ENCODE assay signal across 8 cellular contexts in genomic region chr4:149980941-149981340, GRCh38.
A peak's percentile ranks its signal among the peaks of the same experiment; 100 is the strongest.
DNase-seq lines count a peak whose midpoint lies in the region; ATAC-seq and TF ChIP-seq lines count a peak whose summit lies in the region.

No MANE protein-coding gene starts in this region.

- no peaks in the 10 kb centered on the region for H3K9me2 ChIP-seq in PC-9 (ENCODE audit: insufficient read depth)

- H3K9me3 Mint-ChIP-seq in Caco-2 (ENCODE audit: unreplicated experiment) = no peaks in the 10 kb centered on the region

- no peaks in the 10 kb centered on the region for H3K36me3 ChIP-seq in Caco-2 (ENCODE audit: control insufficient read depth, insufficient read depth, low read length)
- H3K36me3 ChIP-seq in PC-9 (ENCODE audit: low read depth) = no peaks in the 10 kb centered on the region
- no peaks in the 10 kb centered on the region for H3K36me3 ChIP-seq in right atrium auricular region

- peaks cover 7% of the 10 kb centered on the region for H3K27me3 Mint-ChIP-seq in Caco-2 (ENCODE audit: insufficient read depth, unreplicated experiment)

- H3K4me3 ChIP-seq in Caco-2 (ENCODE audit: low read depth, low read length) = no peak overlapping the region
- H3K4me3 ChIP-seq in PC-9 = no peak overlapping the region
- no peak overlapping the region for H3K4me3 ChIP-seq in right atrium auricular region

- intact Hi-C loops in Caco-2 (cut with micrococcal nuclease; ENCODE audit: unreplicated experiment) = loop anchor here (1.0 to 2.0 kb wide), 3 partner anchors 228 to 262 kb away; no protein-coding TSS in a partner anchor
- intact Hi-C loops in PC-9 (cut with micrococcal nuclease; ENCODE audit: unreplicated experiment) = loop anchor here (1.0 to 5.0 kb wide), 2 partner anchors 262 to 886 kb away; no protein-coding TSS in a partner anchor
- intact Hi-C loops in sciatic nerve (cut with DNase I) = no loop called here

- no peak overlapping the region for H3K4me2 ChIP-seq in PC-9

- no peaks in the 10 kb centered on the region for H3K79me2 ChIP-seq in PC-9 (ENCODE audit: low read depth)

- H3K9me3 ChIP-seq in Caco-2 = no peaks in the 10 kb centered on the region
- H3K9me3 ChIP-seq in PC-9 (ENCODE audit: insufficient read depth, low read depth) = no peaks in the 10 kb centered on the region
- no peaks in the 10 kb centered on the region for H3K9me3 ChIP-seq in right atrium auricular region

- BruUV-seq in Caco-2 (replicated peaks; lab: Mats Ljungman, UMichigan) (no TSS peak), PC-9 (replicated peaks; lab: Mats Ljungman, UMichigan) (no TSS peak)

- DNase-seq in Caco-2 (peak; percentile 35 to 50), PC-9 (peak; percentile 40 to 41), right atrium auricular region (ENCODE audit: low spot score) (no peak), sciatic nerve (ENCODE audit: low spot score) (peak; percentile 68)
- DNase-seq in activated naive CD4-positive, alpha-beta T cell treated with anti-CD3 and anti-CD28 coated beads, Interleukin-2, amount 50 U/mL, for 16 hours = peak; percentile 43

- no peak overlapping the region for H3K27ac Mint-ChIP-seq in Caco-2 (ENCODE audit: unreplicated experiment)

- no peaks in the 10 kb centered on the region for H4K20me1 ChIP-seq in PC-9 (ENCODE audit: insufficient read depth)

- H3K4me3 Mint-ChIP-seq in Caco-2 (ENCODE audit: unreplicated experiment) = no peak overlapping the region

- POLR2A ChIA-PET in Caco-2 (lab: Charles Lee) (no interaction called here), PC-9 (lab: Charles Lee; ENCODE audit: unreplicated experiment) (no interaction called here)

- ATAC-seq in GM18909 (IDR thresholded peaks at IDR 0.05; ENCODE audit: poor library complexity, unreplicated experiment) (peak; percentile 89), HG03139 (IDR thresholded peaks at IDR 0.05; ENCODE audit: unreplicated experiment) (peak; percentile 87), sciatic nerve (peak; percentile 62), GM19397 (IDR thresholded peaks at IDR 0.05; ENCODE audit: unreplicated experiment) (no peak)

- no peaks in the 10 kb centered on the region for H3K36me3 Mint-ChIP-seq in Caco-2 (ENCODE audit: insufficient read depth, unreplicated experiment)

- no peaks in the 10 kb centered on the region for H3K27me3 ChIP-seq in Caco-2 (replicated peaks; ENCODE audit: control insufficient read depth, insufficient read depth, low read length)
- no peaks in the 10 kb centered on the region for H3K27me3 ChIP-seq in PC-9 (ENCODE audit: insufficient read depth, low read depth)
- no peaks in the 10 kb centered on the region for H3K27me3 ChIP-seq in right atrium auricular region

- CTCF ChIA-PET in Caco-2 (lab: Charles Lee) (no interaction called here), PC-9 (lab: Charles Lee) (no interaction called here)

- TF ChIP-seq CTCF in Caco-2 (IDR thresholded peaks at IDR 0.05; ENCODE audit: insufficient read depth in 1 of 2, low read depth in 1 of 2, low read length in 1 of 2, severe bottlenecking in 1 of 2, unreplicated experiment in 1 of 2) (peak; percentile 68), PC-9 (conservative IDR thresholded peaks at IDR 0.05) (peak; percentile 66), right atrium auricular region (IDR thresholded peaks at IDR 0.05) (peak; percentile 70 to 81)

- H3K4me1 ChIP-seq in Caco-2 (no peaks in the 10 kb centered on the region), PC-9 (replicated peaks; ENCODE audit: insufficient read depth) (no peaks in the 10 kb centered on the region), right atrium auricular region (no peaks in the 10 kb centered on the region)

- H3K27ac ChIP-seq in PC-9 (no peak overlapping the region), right atrium auricular region (no peak overlapping the region)

- H3F3A ChIP-seq in PC-9 (ENCODE audit: insufficient read depth, low read depth) = no peaks in the 10 kb centered on the region

- no peak overlapping the region for H2AFZ ChIP-seq in PC-9

- no peaks in the 10 kb centered on the region for H3K4me1 Mint-ChIP-seq in Caco-2 (ENCODE audit: low read depth, unreplicated experiment)
